Comparison of ENCODE assay signal across 9 cellular contexts in genomic region chr9:79581388-79581787, GRCh38.
A peak's percentile ranks its signal among the peaks of the same experiment; 100 is the strongest.
DNase-seq lines count a peak whose midpoint lies in the region; ATAC-seq lines count a peak whose summit lies in the region.
"Had no signal": no experiment of that assay in that cellular context is flagged by ENCODE, and none has a peak within 500 bp of the region (broad histone marks: within the 10 kb centered on the region; RNA-seq: fewer than 3 reads in every experiment).

No MANE protein-coding gene starts in this region.

- peak in 2 of 3 experiments; percentile 4 to 55 for DNase-seq in NCI-H1417 (lab: John Stamatoyannopoulos, UW)
- DNase-seq in NCI-H1417 treated with DMSO at 0.1 percent for 48 hours (lab: John Stamatoyannopoulos, UW), result no peak
- peak; percentile 49 for DNase-seq in NCI-H69 (lab: John Stamatoyannopoulos, UW)
- DNase-seq in non-pigmented ciliary epithelial cell (ENCODE audit: low read depth), result peak; percentile 46
- DNase-seq in NCI-H1092 treated with DMSO at 0.1 percent for 48 hours (lab: John Stamatoyannopoulos, UW), result no peak
- DNase-seq in OCI-M2 (lab: John Stamatoyannopoulos, UW; ENCODE audit: unreplicated experiment), result no peak
- DNase-seq: 8988T had no signal

- H3K4me3 Mint-ChIP-seq in dendritic cell treated with granulocyte-macrophage colony-stimulating factor and Interleukin-4, amounts not matched to agents 40 ng/mL and 50 ng/mL, for 4 days, result peak overlapping the region; percentile 26

- intact Hi-C loops in dendritic cell treated with granulocyte-macrophage colony-stimulating factor and Interleukin-4, amounts not matched to agents 40 ng/mL and 50 ng/mL, for 4 days (cut with micrococcal nuclease), result loop anchor here (5.0 kb wide), 1 partner anchor 41 kb away; no protein-coding TSS in a partner anchor

- peaks cover 47% of the 10 kb centered on the region for H3K36me3 Mint-ChIP-seq in dendritic cell treated with granulocyte-macrophage colony-stimulating factor and Interleukin-4, amounts not matched to agents 40 ng/mL and 50 ng/mL, for 4 days (ENCODE audit: low read depth)

- H3K9me3 Mint-ChIP-seq in dendritic cell treated with granulocyte-macrophage colony-stimulating factor and Interleukin-4, amounts not matched to agents 40 ng/mL and 50 ng/mL, for 4 days, result no peaks in the 10 kb centered on the region

- H3K4me1 Mint-ChIP-seq in dendritic cell treated with granulocyte-macrophage colony-stimulating factor and Interleukin-4, amounts not matched to agents 40 ng/mL and 50 ng/mL, for 4 days (ENCODE audit: low read depth), result peaks cover 87% of the 10 kb centered on the region

- H3K27ac Mint-ChIP-seq in dendritic cell treated with granulocyte-macrophage colony-stimulating factor and Interleukin-4, amounts not matched to agents 40 ng/mL and 50 ng/mL, for 4 days, result no peak overlapping the region

- ATAC-seq in HG02852 (IDR thresholded peaks at IDR 0.05; ENCODE audit: unreplicated experiment), result no peak

- H3K27me3 Mint-ChIP-seq in dendritic cell treated with granulocyte-macrophage colony-stimulating factor and Interleukin-4, amounts not matched to agents 40 ng/mL and 50 ng/mL, for 4 days, result no peaks in the 10 kb centered on the region

Comparison
In these comparisons a context has a peak if more than half of its experiments do, and no peak if none do; other contexts are left out.
1. DNase-seq: peak in NCI-H1417 (2 of 3), NCI-H69 (single experiment) and non-pigmented ciliary epithelial cell (single experiment); none in NCI-H1417 treated with DMSO at 0.1 percent for 48 hours (single experiment), NCI-H1092 treated with DMSO at 0.1 percent for 48 hours (single experiment) and OCI-M2 (single experiment).